ENCODE assay signal across 11 cellular contexts in genomic region chr5:176402684-176403083, GRCh38. TPM values are rescaled to one million over a fixed set of nuclear protein-coding genes. Genes with fewer than 3 reads are reported as not detected.
DNase-seq lines count a peak whose midpoint lies in the region; ATAC-seq and TF ChIP-seq lines count a peak whose summit lies in the region.
"Had no signal": no experiment of that assay in that cellular context is flagged by ENCODE, and none has a peak within 500 bp of the region (broad histone marks: within the 10 kb centered on the region; RNA-seq: fewer than 3 reads in every experiment).

No MANE protein-coding gene starts in this region.

- intact Hi-C loops in left ventricle myocardium inferior (cut with micrococcal nuclease) (no loop called here), spleen (cut with DNase I; ENCODE audit: low total_unique reads) (no loop called here)

- 79 to 92% (median 85%) methylated on average over 7 to 8 of the region's 8 CpGs for WGBS in spleen, 5 donors

- TF ChIP-seq POLR2A in spleen (IDR thresholded peaks at IDR 0.05), result no peak
- no peak for TF ChIP-seq POLR2A in GM18505 (IDR thresholded peaks at IDR 0.05; ENCODE audit: borderline replicate concordance, extremely low read depth, insufficient read depth, insufficient read length)

- DNase-seq in WTC11 (ENCODE audit: low spot score) (no peak), left ventricle myocardium inferior (peak; percentile 38), spleen (peak; percentile 30), D341Med (ENCODE audit: low spot score) (no peak)
- DNase-seq: activated naive CD8-positive, alpha-beta T cell treated with anti-CD3 and anti-CD28 coated beads, Interleukin-2, amount 10 ng/mL, durations not matched to agents 7 days and 5 days; dermis blood vessel endothelial cell; NCI-H2107 had no signal

- no peak for TF ChIP-seq CTCF in WTC11 (IDR thresholded peaks at IDR 0.05)
- TF ChIP-seq CTCF in left ventricle myocardium inferior (IDR thresholded peaks at IDR 0.05; ENCODE audit: borderline replicate concordance), result no peak
- TF ChIP-seq CTCF in spleen (IDR thresholded peaks at IDR 0.05 in 8 of 11, conservative IDR thresholded peaks at IDR 0.05 in 3 of 11), result no peak

- H3K27ac Mint-ChIP-seq in WTC11, result peak overlapping the region; percentile 83; the same call in 1 of the 2 replicates
- H3K27ac Mint-ChIP-seq: activated naive CD8-positive, alpha-beta T cell treated with anti-CD3 and anti-CD28 coated beads, Interleukin-2, amount 10 ng/mL, durations not matched to agents 7 days and 5 days; stimulated activated naive CD8-positive, alpha-beta T cell treated with anti-CD3 and anti-CD28 coated beads, Interleukin-15, Interleukin-2, amounts not matched to agents 100 ng/mL and 50 ng/mL, for 24 hours had no signal

- no peak for ATAC-seq in WTC11
- no peak for ATAC-seq in GM18505 (IDR thresholded peaks at IDR 0.05; ENCODE audit: unreplicated experiment)
- ATAC-seq in GM19035 (IDR thresholded peaks at IDR 0.05; ENCODE audit: unreplicated experiment), result no peak

- CTCF ChIA-PET in WTC11 (lab: Charles Lee), result no interaction called here

- no peaks in the 10 kb centered on the region for H3K36me3 Mint-ChIP-seq in WTC11

- no peak overlapping the region for H3K4me3 Mint-ChIP-seq in WTC11
- H3K4me3 Mint-ChIP-seq: activated naive CD8-positive, alpha-beta T cell treated with anti-CD3 and anti-CD28 coated beads, Interleukin-2, amount 10 ng/mL, durations not matched to agents 7 days and 5 days; CD14-positive monocyte; stimulated activated naive CD8-positive, alpha-beta T cell treated with anti-CD3 and anti-CD28 coated beads, Interleukin-15, Interleukin-2, amounts not matched to agents 100 ng/mL and 50 ng/mL, for 24 hours had no signal

- no peaks in the 10 kb centered on the region for H3K9me3 Mint-ChIP-seq in WTC11
- H3K9me3 Mint-ChIP-seq: activated naive CD8-positive, alpha-beta T cell treated with anti-CD3 and anti-CD28 coated beads, Interleukin-2, amount 10 ng/mL, durations not matched to agents 7 days and 5 days; stimulated activated naive CD8-positive, alpha-beta T cell treated with anti-CD3 and anti-CD28 coated beads, Interleukin-15, Interleukin-2, amounts not matched to agents 100 ng/mL and 50 ng/mL, for 24 hours had no signal

- H3K4me1 Mint-ChIP-seq in WTC11, result peaks cover 3% of the 10 kb centered on the region
- H3K4me1 Mint-ChIP-seq: CD14-positive monocyte had no signal

- H3K27ac ChIP-seq in left ventricle myocardium inferior (replicated peaks) (peak overlapping the region; percentile 82), spleen (no peak overlapping the region)

- H3K4me3 ChIP-seq in left ventricle myocardium inferior (no peak overlapping the region), spleen (no peak overlapping the region)

- no peaks in the 10 kb centered on the region for H3K27me3 Mint-ChIP-seq in WTC11 (ENCODE audit: low read depth)
- H3K27me3 Mint-ChIP-seq: activated naive CD8-positive, alpha-beta T cell treated with anti-CD3 and anti-CD28 coated beads, Interleukin-2, amount 10 ng/mL, durations not matched to agents 7 days and 5 days; stimulated activated naive CD8-positive, alpha-beta T cell treated with anti-CD3 and anti-CD28 coated beads, Interleukin-15, Interleukin-2, amounts not matched to agents 100 ng/mL and 50 ng/mL, for 24 hours had no signal

- no peaks in the 10 kb centered on the region for H3K27me3 ChIP-seq in left ventricle myocardium inferior (ENCODE audit: low read depth)
- H3K27me3 ChIP-seq in spleen (replicated peaks in 1 of 7), result no peaks in the 10 kb centered on the region

- H3K4me1 ChIP-seq in left ventricle myocardium inferior (peaks cover 57% of the 10 kb centered on the region), spleen (no peaks in the 10 kb centered on the region)

- peaks cover 51% of the 10 kb centered on the region for H3K36me3 ChIP-seq in left ventricle myocardium inferior
- H3K36me3 ChIP-seq in spleen, result peaks cover 0 to 79% (median 28%) of the 10 kb centered on the region in 6 donors

- H3K9me3 ChIP-seq in left ventricle myocardium inferior (replicated peaks), result no peaks in the 10 kb centered on the region
- H3K9me3 ChIP-seq in spleen, result no peaks in the 10 kb centered on the region

- POLR2A ChIA-PET in WTC11 (lab: Charles Lee), result no interaction called here

TF ChIP-seq in WTC11, 78 proteins besides CTCF, POLR2A, EP300 and RAD21:
- TF ChIP-seq CBFB (CRISPR knock-in tag; IDR thresholded peaks at IDR 0.05; ENCODE audit: low read depth), result no peak
- TF ChIP-seq GABPB1 (CRISPR knock-in tag; IDR thresholded peaks at IDR 0.05), result no peak
- no peak for TF ChIP-seq TEAD4 (CRISPR knock-in tag; IDR thresholded peaks at IDR 0.05)
- TF ChIP-seq ZNF532 (CRISPR knock-in tag; IDR thresholded peaks at IDR 0.05; ENCODE audit: borderline replicate concordance), result no peak
- TF ChIP-seq ZNF396 (CRISPR knock-in tag; IDR thresholded peaks at IDR 0.05; ENCODE audit: borderline replicate concordance), result no peak
- TF ChIP-seq OVOL2 (CRISPR knock-in tag; IDR thresholded peaks at IDR 0.05; ENCODE audit: borderline replicate concordance), result no peak

RNA-seq across cellular contexts. Expression of gene CLTB, which starts 13.7 kb away (rescaled TPM):
- total RNA-seq in WTC11 (2021), result 28.6 to 33.8 TPM (median 30.3 TPM) in 3 replicates
- 216 TPM for total RNA-seq in left ventricle myocardium inferior
- total RNA-seq in spleen, result 10 to 100 TPM; 51.9 to 70.2 (median 62.9) TPM
- 10 to 100 TPM; 64.1 to 98.4 (median 69.2) TPM for polyA plus RNA-seq in spleen

RNA-seq across cellular contexts. Expression of gene HIGD2A, which starts 14.1 kb away (rescaled TPM):
- 98.2 to 112 TPM (median 108 TPM) in 3 replicates for total RNA-seq in WTC11 (2021)
- total RNA-seq in left ventricle myocardium inferior, result 217 TPM
- total RNA-seq in spleen, result 100 to 1,000 TPM in 4 of 7 donors, 10 to 100 TPM in 3; 89.3 to 191 (median 102) TPM
- 100 to 1,000 TPM; 196 to 276 (median 220) TPM for polyA plus RNA-seq in spleen

RNA-seq across cellular contexts. Expression of gene NOP16, which starts 14.3 kb away (rescaled TPM):
- total RNA-seq in WTC11 (2021), result 51.7 to 57.7 TPM (median 52.1 TPM) in 3 replicates
- total RNA-seq in left ventricle myocardium inferior, result 19.1 TPM
- total RNA-seq in spleen, result 10 to 100 TPM in 5 of 7 donors, 1 to 10 TPM in 2; 5.9 to 23.3 (median 12.4) TPM
- polyA plus RNA-seq in spleen, result 10 to 100 TPM; 37.4 to 47.1 (median 41.5) TPM

RNA-seq across cellular contexts. Expression of gene ARL10, which starts 37.4 kb away (rescaled TPM):
- 6.8 to 11.4 TPM (median 10.9 TPM) in 3 replicates for total RNA-seq in WTC11 (2021)
- total RNA-seq in left ventricle myocardium inferior, result 6.0 TPM
- 10 to 100 TPM in 3 of 7 donors, 1 to 10 TPM in 4; 4.7 to 17.8 (median 9.0) TPM for total RNA-seq in spleen
- 1 to 10 TPM; 1.6 to 4.0 (median 2.6) TPM for polyA plus RNA-seq in spleen

RNA-seq across cellular contexts. Expression of gene KIAA1191, which starts 41.1 kb away (rescaled TPM):
- 92.7 to 111 TPM (median 103 TPM) in 3 replicates for total RNA-seq in WTC11 (2021)
- 91.6 TPM for total RNA-seq in left ventricle myocardium inferior
- 10 to 100 TPM; 60.2 to 99.0 (median 75.1) TPM for total RNA-seq in spleen
- 10 to 100 TPM; 24.4 to 34.4 (median 26.3) TPM for polyA plus RNA-seq in spleen

Comparison
In these comparisons a context has a peak if more than half of its experiments do, and no peak if none do; other contexts are left out.
1. DNase-seq: peak in left ventricle myocardium inferior (single experiment) and spleen (single experiment); none in WTC11 (single experiment) and D341Med (single experiment).